Comparison of ENCODE assay signal across 23 cellular contexts in the genomic region with DNA sequence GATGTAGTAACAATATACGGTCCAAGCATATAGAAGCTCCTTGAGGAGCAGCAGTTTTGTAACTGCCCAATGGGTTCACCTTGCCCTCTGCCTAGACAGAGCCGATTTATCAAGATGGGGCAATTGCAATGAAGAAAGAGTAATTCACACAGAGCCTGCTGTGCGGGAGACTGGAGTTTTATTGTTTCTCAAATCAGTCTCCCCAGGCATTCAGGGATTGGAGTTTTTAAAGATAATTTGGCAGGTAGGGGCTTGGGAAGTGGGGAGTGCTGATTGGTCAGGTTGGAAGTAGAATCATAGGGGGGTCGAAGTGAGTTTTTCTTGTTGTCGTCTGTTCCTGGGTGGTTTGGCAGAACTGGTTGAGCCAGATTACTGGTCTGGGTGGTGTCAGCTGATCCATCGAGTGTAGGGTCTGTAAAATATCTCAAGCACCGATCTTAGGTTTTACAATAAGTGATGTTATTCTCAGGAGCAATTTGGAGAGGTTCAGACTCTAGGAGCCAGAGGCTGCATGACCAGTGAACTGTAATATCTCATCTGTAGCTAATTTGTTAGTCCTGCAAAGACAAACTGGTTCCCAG. TPM values are rescaled to one million over a fixed set of nuclear protein-coding genes. Genes with fewer than 3 reads are reported as not detected.
"Had no signal": no experiment of that assay in that cellular context is flagged by ENCODE, and none has a peak within 500 bp of the region (broad histone marks: within the 10 kb centered on the region; RNA-seq: fewer than 3 reads in every experiment).

No MANE protein-coding gene starts in this region.

- H3K36me3 ChIP-seq: brain microvascular endothelial cell, esophagus muscularis mucosa, right atrium auricular region, transverse colon had no signal

- H3K9me3 Mint-ChIP-seq: activated naive CD4-positive, alpha-beta T cell treated with anti-CD3 and anti-CD28 coated beads, Interleukin-2, amount 10 ng/mL, durations not matched to agents 7 days and 5 days; activated T-helper 2 cell treated with anti-CD3 and anti-CD28 coated beads, Interferon-gamma antibody, Interleukin-2, Interleukin-4, amounts not matched to agents 10 μg/mL and 5 μg/mL and 100 μg/mL, durations not matched to agents 14 hours and 24 hours and 36 hours; mesothelial cell of epicardium; stimulated activated memory B cell treated with anti-CD40 and anti-IgM and Interleukin-4, amounts not matched to agents 10 μg/mL and 1 μg/mL and 100 μg/mL, for 72 hours; T-helper 1 cell treated with Interleukin-12 subunit alpha and Interleukin-12 subunit beta and Interleukin-4 antibody, amounts not matched to agents 30 μg/mL and 1 μg/mL, for 36 hours had no signal

- DNase-seq: activated CD4-positive, alpha-beta T cell treated with anti-CD3 and anti-CD28 coated beads, Interleukin-2, amount 10 ng/mL, durations not matched to agents 7 days and 5 days; activated naive CD4-positive, alpha-beta T cell treated with anti-CD3 and anti-CD28 coated beads, Interleukin-2, amount 10 ng/mL, durations not matched to agents 7 days and 5 days; amniotic stem cell; brain microvascular endothelial cell; dorsolateral prefrontal cortex; kidney glomerular epithelial cell; posterior cingulate gyrus; small intestine; transverse colon had no signal

- H3K4me3 Mint-ChIP-seq: activated CD4-positive, alpha-beta T cell treated with anti-CD3 and anti-CD28 coated beads, Interleukin-2, amount 10 ng/mL, durations not matched to agents 7 days and 5 days; activated naive CD4-positive, alpha-beta T cell treated with anti-CD3 and anti-CD28 coated beads, Interleukin-2, amount 10 ng/mL, durations not matched to agents 7 days and 5 days; mesothelial cell of epicardium; stimulated activated memory B cell treated with anti-CD40 and anti-IgM and Interleukin-4, amounts not matched to agents 10 μg/mL and 1 μg/mL and 100 μg/mL, for 72 hours; T-helper 1 cell treated with Interleukin-12 subunit alpha and Interleukin-12 subunit beta and Interleukin-4 antibody, amounts not matched to agents 30 μg/mL and 1 μg/mL, for 36 hours had no signal

- H3K27ac ChIP-seq: brain microvascular endothelial cell, dorsolateral prefrontal cortex, esophagus muscularis mucosa, right atrium auricular region, transverse colon had no signal

- ATAC-seq: SK-N-SH treated with all-trans-retinoic acid at 6 μM for 48 hours; stimulated activated memory B cell treated with anti-CD40 and anti-IgM and Interleukin-4, amounts not matched to agents 10 μg/mL and 1 μg/mL and 100 μg/mL, for 72 hours had no signal

- H3K36me3 Mint-ChIP-seq: activated naive CD4-positive, alpha-beta T cell treated with anti-CD3 and anti-CD28 coated beads, Interleukin-2, amount 10 ng/mL, durations not matched to agents 7 days and 5 days; mesothelial cell of epicardium; stimulated activated memory B cell treated with anti-CD40 and anti-IgM and Interleukin-4, amounts not matched to agents 10 μg/mL and 1 μg/mL and 100 μg/mL, for 72 hours had no signal

- H3K4me3 ChIP-seq: dorsolateral prefrontal cortex, esophagus muscularis mucosa, right atrium auricular region, transverse colon had no signal

- FAIRE-seq: endometrium, small intestine had no signal

- H3K4me1 Mint-ChIP-seq: activated naive CD4-positive, alpha-beta T cell treated with anti-CD3 and anti-CD28 coated beads, Interleukin-2, amount 10 ng/mL, durations not matched to agents 7 days and 5 days; stimulated activated memory B cell treated with anti-CD40 and anti-IgM and Interleukin-4, amounts not matched to agents 10 μg/mL and 1 μg/mL and 100 μg/mL, for 72 hours had no signal

- H3K27me3 ChIP-seq: brain microvascular endothelial cell, esophagus muscularis mucosa, right atrium auricular region, transverse colon had no signal

- H3K4me1 ChIP-seq: esophagus muscularis mucosa, right atrium auricular region had no signal

- H3K9me3 ChIP-seq: esophagus muscularis mucosa, right atrium auricular region, transverse colon had no signal

- H3K27ac Mint-ChIP-seq: activated CD4-positive, alpha-beta T cell treated with anti-CD3 and anti-CD28 coated beads, Interleukin-2, amount 10 ng/mL, durations not matched to agents 7 days and 5 days; activated naive CD4-positive, alpha-beta T cell treated with anti-CD3 and anti-CD28 coated beads, Interleukin-2, amount 10 ng/mL, durations not matched to agents 7 days and 5 days; activated T-helper 2 cell treated with anti-CD3 and anti-CD28 coated beads, Interferon-gamma antibody, Interleukin-2, Interleukin-4, amounts not matched to agents 10 μg/mL and 5 μg/mL and 100 μg/mL, durations not matched to agents 14 hours and 24 hours and 36 hours; mesothelial cell of epicardium; stimulated activated memory B cell treated with anti-CD40 and anti-IgM and Interleukin-4, amounts not matched to agents 10 μg/mL and 1 μg/mL and 100 μg/mL, for 72 hours; T-helper 1 cell treated with Interleukin-12 subunit alpha and Interleukin-12 subunit beta and Interleukin-4 antibody, amounts not matched to agents 30 μg/mL and 1 μg/mL, for 36 hours had no signal

- H3K27me3 Mint-ChIP-seq: activated CD4-positive, alpha-beta T cell treated with anti-CD3 and anti-CD28 coated beads, Interleukin-2, amount 10 ng/mL, durations not matched to agents 7 days and 5 days had no signal

RNA-seq across cellular contexts. Expression of a gene that starts 9.6 kb away (rescaled TPM):
- total RNA-seq: fibroblast of villous mesenchyme, myocyte had no signal

RNA-seq across cellular contexts. Expression of a gene that starts 31.5 kb away (rescaled TPM):
- total RNA-seq: activated CD4-positive, alpha-beta T cell treated with anti-CD3 and anti-CD28 coated beads, Interleukin-2, amount 10 ng/mL, durations not matched to agents 7 days and 5 days; activated CD8-positive, alpha-beta memory T cell treated with anti-CD3 and anti-CD28 coated beads for 36 hours; activated T-helper 2 cell treated with anti-CD3 and anti-CD28 coated beads, Interferon-gamma antibody, Interleukin-2, Interleukin-4, amounts not matched to agents 10 μg/mL and 5 μg/mL and 100 μg/mL, durations not matched to agents 14 hours and 24 hours and 36 hours; cerebellum; dorsolateral prefrontal cortex; esophagus muscularis mucosa; fibroblast of villous mesenchyme; lower leg skin; mesothelial cell of epicardium; myocyte; right atrium auricular region; subcutaneous adipose tissue; transverse colon had no signal
- polyA plus RNA-seq: small intestine had no signal

RNA-seq across cellular contexts. Expression of a gene that starts 54.6 kb away (rescaled TPM):
- total RNA-seq: activated CD4-positive, alpha-beta T cell treated with anti-CD3 and anti-CD28 coated beads, Interleukin-2, amount 10 ng/mL, durations not matched to agents 7 days and 5 days; activated CD8-positive, alpha-beta memory T cell treated with anti-CD3 and anti-CD28 coated beads for 36 hours; activated T-helper 2 cell treated with anti-CD3 and anti-CD28 coated beads, Interferon-gamma antibody, Interleukin-2, Interleukin-4, amounts not matched to agents 10 μg/mL and 5 μg/mL and 100 μg/mL, durations not matched to agents 14 hours and 24 hours and 36 hours; cerebellum; esophagus muscularis mucosa; fibroblast of villous mesenchyme; mesothelial cell of epicardium; myocyte; right atrium auricular region; subcutaneous adipose tissue had no signal
